9 cellular contexts compared by ENCODE assay signal in the genomic region with DNA sequence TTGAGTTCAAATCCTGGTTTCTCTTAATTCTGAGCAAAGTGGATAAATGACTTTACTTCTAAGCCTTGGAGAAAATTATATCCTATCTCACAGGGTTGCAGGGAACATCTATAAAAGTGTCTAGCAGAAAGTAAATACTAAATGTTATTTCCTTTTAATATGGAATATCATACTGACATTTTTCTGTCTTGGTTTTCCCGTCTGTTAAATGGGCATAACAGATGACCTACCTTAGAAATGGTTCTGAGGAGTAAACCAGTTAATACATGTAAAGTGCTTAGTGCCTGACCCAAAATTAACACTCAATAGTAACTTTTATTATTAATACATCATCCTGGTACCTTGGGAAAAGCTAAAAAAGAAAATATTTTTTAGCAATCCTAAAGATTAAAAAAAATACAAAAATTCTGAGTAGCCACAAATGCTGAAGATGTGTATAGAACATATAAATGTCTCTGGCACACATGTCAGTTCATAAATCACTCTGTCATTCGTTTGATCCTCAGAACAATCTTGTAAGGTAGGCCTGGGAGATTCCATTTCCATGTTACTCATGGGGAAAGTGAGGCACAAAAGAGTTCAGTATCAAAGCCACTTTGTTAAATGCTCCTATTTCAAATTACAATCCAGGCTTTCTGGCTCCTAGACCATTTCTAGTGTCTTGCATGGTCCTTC. TPM values are rescaled to one million over a fixed set of nuclear protein-coding genes. Genes with fewer than 3 reads are reported as not detected.
DNase-seq lines count a peak whose midpoint lies in the region; ATAC-seq and TF ChIP-seq lines count a peak whose summit lies in the region.
"Had no signal": no experiment of that assay in that cellular context is flagged by ENCODE, and none has a peak within 500 bp of the region (broad histone marks: within the 10 kb centered on the region; RNA-seq: fewer than 3 reads in every experiment).

No MANE protein-coding gene starts in this region.

- no peaks in the 10 kb centered on the region for H3K4me1 ChIP-seq in SJCRH30

- TF ChIP-seq CTCF in epithelial cell of proximal tubule (conservative IDR thresholded peaks at IDR 0.05; ENCODE audit: low read depth, low read length) (no peak), retinal pigment epithelial cell (conservative IDR thresholded peaks at IDR 0.05; ENCODE audit: low read depth, low read length) (no peak)

- DNase-seq in NCI-H2227 (lab: John Stamatoyannopoulos, UW; ENCODE audit: unreplicated experiment) (peak; percentile 2), NCI-H2227 treated with DMSO at 0.1 percent for 48 hours (lab: John Stamatoyannopoulos, UW) (no peak), SJCRH30 (no peak), epithelial cell of proximal tubule (ENCODE audit: low read depth) (no peak), retinal pigment epithelial cell (ENCODE audit: low read depth) (no peak), COLO668 (lab: John Stamatoyannopoulos, UW; ENCODE audit: unreplicated experiment) (no peak), KG1 (lab: John Stamatoyannopoulos, UW) (no peak)
- DNase-seq: NCI-H187 had no signal

- H3K4me3 ChIP-seq in SJCRH30 = peak overlapping the region; percentile 85
- H3K4me3 ChIP-seq in epithelial cell of proximal tubule (ENCODE audit: low read depth, low read length) = peak overlapping the region; percentile 81
- peak overlapping the region; percentile 97 for H3K4me3 ChIP-seq in retinal pigment epithelial cell (ENCODE audit: low read length)

- H3K27me3 ChIP-seq in SJCRH30 = no peaks in the 10 kb centered on the region

- no peak for ATAC-seq in GM21737 (IDR thresholded peaks at IDR 0.05; ENCODE audit: unreplicated experiment)

- H3K36me3 ChIP-seq in SJCRH30 = peaks cover 13% of the 10 kb centered on the region

- no peaks in the 10 kb centered on the region for H3K9me3 ChIP-seq in SJCRH30 (replicated peaks)

- no peak overlapping the region for H3K27ac ChIP-seq in SJCRH30

RNA-seq across cellular contexts. Expression of a gene that starts 1.3 kb away (rescaled TPM):
- total RNA-seq in SJCRH30 (2014; rRNA removed; shearing (Covaris generic)) = 18.5 and 19.6 TPM in 2 replicates
- total RNA-seq in epithelial cell of proximal tubule = 13.2 and 17.8 TPM in 2 replicates

RNA-seq across cellular contexts. Expression of a gene that starts 1.8 kb away (rescaled TPM):
- total RNA-seq in SJCRH30 (2014; rRNA removed; shearing (Covaris generic)) = 146 and 152 TPM in 2 replicates
- total RNA-seq in epithelial cell of proximal tubule = 122 and 211 TPM in 2 replicates

RNA-seq across cellular contexts. Expression of a gene that starts 32.8 kb away (rescaled TPM):
- 0.06 TPM in 1 of 2 replicates, not detected in the other for total RNA-seq in SJCRH30 (2014; rRNA removed; shearing (Covaris generic))
- total RNA-seq in epithelial cell of proximal tubule = not detected in 2 replicates

RNA-seq across cellular contexts. Expression of a gene that starts 42.5 kb away (rescaled TPM):
- total RNA-seq in SJCRH30 (2014; rRNA removed; shearing (Covaris generic)) = 0.16 TPM in 1 of 2 replicates, not detected in the other
- total RNA-seq in epithelial cell of proximal tubule = 0.75 TPM in 1 of 2 replicates, not detected in the other
